In genomic region chr2:43634604-43635306, GRCh38 we compare ENCODE assay signal across 10 cellular contexts. TPM values are rescaled to one million over a fixed set of nuclear protein-coding genes. Genes with fewer than 3 reads are reported as not detected.
A peak's percentile ranks its signal among the peaks of the same experiment; 100 is the strongest.
DNase-seq lines count a peak whose midpoint lies in the region; ATAC-seq and TF ChIP-seq lines count a peak whose summit lies in the region.
"Had no signal": no experiment of that assay in that cellular context is flagged by ENCODE, and none has a peak within 500 bp of the region (broad histone marks: within the 10 kb centered on the region; RNA-seq: fewer than 3 reads in every experiment).

No MANE protein-coding gene starts in this region.

- POLR2A ChIA-PET in CD4-positive, alpha-beta memory T cell (lab: Charles Lee; ENCODE audit: partially characterized antibody) = no interaction called here

- ATAC-seq in left lobe of liver (peak; percentile 10), GM19395 (IDR thresholded peaks at IDR 0.05; ENCODE audit: unreplicated experiment) (no peak)

- peaks cover 0 to 10% (median 8%) of the 10 kb centered on the region in 8 donors for H3K9me3 Mint-ChIP-seq in CD4-positive, alpha-beta memory T cell

- H3K36me3 ChIP-seq in BLaER1 = no peaks in the 10 kb centered on the region
- no peaks in the 10 kb centered on the region for H3K36me3 ChIP-seq in CD4-positive, alpha-beta memory T cell (ENCODE audit: insufficient read depth, low read length)

- DNase-seq in NCI-H1092 treated with DMSO at 0.1 percent for 48 hours (lab: John Stamatoyannopoulos, UW) = peak; percentile 88
- DNase-seq in left lobe of liver (ENCODE audit: low spot score) = no peak
- DNase-seq in posterior vena cava (ENCODE audit: low spot score) = no peak
- no peak for DNase-seq in CD4-positive, alpha-beta memory T cell
- no peak for DNase-seq in activated naive CD4-positive, alpha-beta T cell treated with Interleukin-2 at 50 U/mL for 16 hours
- DNase-seq: stimulated activated naive CD4-positive, alpha-beta T cell had no signal

- H3K4me3 ChIP-seq in BLaER1 = no peak overlapping the region
- H3K4me3 ChIP-seq in CD4-positive, alpha-beta memory T cell (ENCODE audit: low read length in 2 of 2) = no peak overlapping the region

- H3K27me3 ChIP-seq in BLaER1 = peaks cover 19% of the 10 kb centered on the region
- H3K27me3 ChIP-seq in CD4-positive, alpha-beta memory T cell (ENCODE audit: insufficient read depth, low read length) = no peaks in the 10 kb centered on the region

- CTCF ChIA-PET in CD4-positive, alpha-beta memory T cell (lab: Charles Lee; ENCODE audit: partially characterized antibody) = interaction anchor here (1.3 kb wide), 1 partner anchor 26 kb away, joined by 4 read pairs; no protein-coding TSS in a partner anchor

- H3K4me1 Mint-ChIP-seq in CD4-positive, alpha-beta memory T cell = peaks cover 7 to 15% (median 14%) of the 10 kb centered on the region in 4 donors

- no peak overlapping the region for H3K27ac Mint-ChIP-seq in CD4-positive, alpha-beta memory T cell
- H3K27ac Mint-ChIP-seq: memory B cell had no signal

- H3K4me1 ChIP-seq in BLaER1 = peaks cover 28% of the 10 kb centered on the region
- H3K4me1 ChIP-seq in CD4-positive, alpha-beta memory T cell (ENCODE audit: insufficient read depth, low read length) = peaks cover 4% of the 10 kb centered on the region

- H3K27ac ChIP-seq in BLaER1 (no peak overlapping the region), VCaP (peak overlapping the region; percentile 81)
- no peak overlapping the region for H3K27ac ChIP-seq in CD4-positive, alpha-beta memory T cell (ENCODE audit: low read depth, low read length)

- H3K4me3 Mint-ChIP-seq in CD4-positive, alpha-beta memory T cell = no peak overlapping the region
- H3K4me3 Mint-ChIP-seq: memory B cell had no signal

- H3K4me2 ChIP-seq in BLaER1 = peak overlapping the region; percentile 37

- no peak for TF ChIP-seq CTCF in VCaP (conservative IDR thresholded peaks at IDR 0.05)

- no peak overlapping the region for H3K9ac ChIP-seq in BLaER1

- H3K9me3 ChIP-seq in BLaER1 = peaks cover 16% of the 10 kb centered on the region
- no peaks in the 10 kb centered on the region for H3K9me3 ChIP-seq in CD4-positive, alpha-beta memory T cell (ENCODE audit: control insufficient read depth in 1 of 2, low read length in 2 of 2)

- peaks cover 0 to 3% of the 10 kb centered on the region in 2 donors for H3K36me3 Mint-ChIP-seq in CD4-positive, alpha-beta memory T cell
- H3K36me3 Mint-ChIP-seq: memory B cell had no signal

- peaks cover 27 to 35% of the 10 kb centered on the region in 2 donors for H3K27me3 Mint-ChIP-seq in CD4-positive, alpha-beta memory T cell

- no peaks in the 10 kb centered on the region for H4K20me1 ChIP-seq in BLaER1

- intact Hi-C loops in posterior vena cava (cut with DNase I) = no loop called here
- intact Hi-C loops in CD4-positive, alpha-beta memory T cell (cut with micrococcal nuclease) = loop anchor here (10.0 kb wide), 1 partner anchor 140 kb away; the partner anchor contains the start of gene DYNC2LI1

RNA-seq across cellular contexts. Expression of gene PLEKHH2, which starts 2.3 kb away (rescaled TPM):
- total RNA-seq in left lobe of liver (1.6 TPM), posterior vena cava (10 to 100 TPM; 19.9 to 22.8 TPM)
- total RNA-seq in CD4-positive, alpha-beta memory T cell = 1 to 10 TPM; 1.2 TPM
- not detected for polyA plus RNA-seq in CD4-positive, alpha-beta memory T cell

RNA-seq across cellular contexts. Expression of gene THADA, which starts 38.9 kb away (rescaled TPM):
- total RNA-seq in left lobe of liver (20.0 TPM), posterior vena cava (10 to 100 TPM; 29.9 to 30.7 TPM)
- 10 to 100 TPM; 42.1 to 44.8 TPM for total RNA-seq in CD4-positive, alpha-beta memory T cell
- polyA plus RNA-seq in CD4-positive, alpha-beta memory T cell = 10 to 100 TPM; 20.3 to 23.4 TPM

RNA-seq across cellular contexts. Expression of gene C1GALT1C1L, which starts 41.5 kb away (rescaled TPM):
- total RNA-seq in left lobe of liver = not detected
- 1 to 10 TPM; 1.3 to 1.4 TPM for total RNA-seq in posterior vena cava
- total RNA-seq in CD4-positive, alpha-beta memory T cell = not detected
- polyA plus RNA-seq in CD4-positive, alpha-beta memory T cell = not detected
